In the genomic region with DNA sequence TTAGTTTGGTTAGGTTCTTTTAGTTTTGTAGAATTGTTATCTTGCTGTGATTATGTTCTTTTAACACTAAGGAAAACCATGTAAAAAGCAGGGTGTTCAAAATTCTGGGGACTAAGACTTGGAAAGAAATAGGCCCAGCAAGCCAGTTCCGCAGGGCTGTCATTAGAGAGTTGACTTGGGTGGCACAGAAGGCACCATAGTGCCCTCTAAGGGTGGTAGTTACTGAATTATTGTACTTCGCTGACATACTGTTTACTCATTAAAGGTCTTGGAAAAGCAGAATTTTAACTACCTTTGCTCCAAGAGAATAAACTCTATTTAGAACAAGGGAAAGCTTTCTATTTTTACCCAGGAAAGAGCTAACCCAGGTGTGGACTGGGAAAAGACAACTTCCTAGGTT, we compare ENCODE assay signal across 9 cellular contexts.
A peak's percentile ranks its signal among the peaks of the same experiment; 100 is the strongest.
DNase-seq lines count a peak whose midpoint lies in the region; ATAC-seq and TF ChIP-seq lines count a peak whose summit lies in the region.
"Had no signal": no experiment of that assay in that cellular context is flagged by ENCODE, and none has a peak within 500 bp of the region (broad histone marks: within the 10 kb centered on the region; RNA-seq: fewer than 3 reads in every experiment).

No MANE protein-coding gene starts in this region.

- no peak overlapping the region for H3K4me3 Mint-ChIP-seq in Calu3 (ENCODE audit: low read depth, unreplicated experiment)

- CTCF ChIA-PET in Calu3 (lab: Charles Lee), result no interaction called here

- H3K79me2 ChIP-seq in OCI-LY3 (ENCODE audit: low read length), result no peaks in the 10 kb centered on the region

- peak; percentile 46 for DNase-seq in Calu3
- DNase-seq in fibroblast of peridontal ligament (ENCODE audit: extremely low read depth), result peak; percentile 29
- peak; percentile 69 for DNase-seq in renal cortical epithelial cell (ENCODE audit: low read depth)
- DNase-seq in NCI-H2171 (lab: John Stamatoyannopoulos, UW), result no peak
- DNase-seq in NCI-H2107 (lab: John Stamatoyannopoulos, UW), result no peak
- no peak for DNase-seq in SHP77 (lab: John Stamatoyannopoulos, UW)

- H3K4me3 ChIP-seq in OCI-LY3 (ENCODE audit: low read length), result no peak overlapping the region
- H3K4me3 ChIP-seq: K562 had no signal

- H2AFZ ChIP-seq in OCI-LY3 (ENCODE audit: low read depth, low read length), result no peak overlapping the region

- H3K27ac ChIP-seq in OCI-LY3 (ENCODE audit: low read length), result no peak overlapping the region

- BruUV-seq in Calu3 (replicated peaks; lab: Mats Ljungman, UMichigan), result no TSS peak

- no peaks in the 10 kb centered on the region for H3K4me1 ChIP-seq in OCI-LY3 (ENCODE audit: low read length)

- intact Hi-C loops in Calu3 (cut with micrococcal nuclease; ENCODE audit: unreplicated experiment), result loop anchor here (1.0 to 2.0 kb wide), 2 partner anchors 210 to 367 kb away; no protein-coding TSS in a partner anchor

- no peaks in the 10 kb centered on the region for H3K9me3 ChIP-seq in OCI-LY3 (ENCODE audit: insufficient read depth, low read length)

- no peak overlapping the region for H3K4me2 ChIP-seq in OCI-LY3 (ENCODE audit: low read length)

- H3K36me3 Mint-ChIP-seq in Calu3 (ENCODE audit: insufficient read depth, unreplicated experiment), result no peaks in the 10 kb centered on the region

- no peaks in the 10 kb centered on the region for H3K36me3 ChIP-seq in OCI-LY3 (replicated peaks; ENCODE audit: low read depth, low read length)

- H3K27ac Mint-ChIP-seq in Calu3 (ENCODE audit: unreplicated experiment), result no peak overlapping the region

- no peaks in the 10 kb centered on the region for H3K27me3 ChIP-seq in OCI-LY3 (ENCODE audit: low read depth, low read length)

- peaks cover under 1% of the 10 kb centered on the region for H3K27me3 Mint-ChIP-seq in Calu3 (ENCODE audit: unreplicated experiment)

- ATAC-seq in GM19395 (IDR thresholded peaks at IDR 0.05; ENCODE audit: unreplicated experiment), result peak; percentile 55
- ATAC-seq: K562 had no signal

- H4K20me1 ChIP-seq in OCI-LY3 (ENCODE audit: insufficient read depth, low read length), result no peaks in the 10 kb centered on the region

- TF ChIP-seq CTCF in Calu3 (IDR thresholded peaks at IDR 0.05; ENCODE audit: unreplicated experiment) (peak; percentile 44), OCI-LY3 (IDR thresholded peaks at IDR 0.05; ENCODE audit: low read depth, low read length) (peak; percentile 55)

- H3K4me1 Mint-ChIP-seq in Calu3 (ENCODE audit: low read depth, unreplicated experiment), result peaks cover 31% of the 10 kb centered on the region

- H3K9ac ChIP-seq in OCI-LY3 (ENCODE audit: low read length), result no peak overlapping the region

- H3K9me3 Mint-ChIP-seq in Calu3 (ENCODE audit: low read depth, unreplicated experiment), result no peaks in the 10 kb centered on the region

Comparison
In these comparisons a context has a peak if more than half of its experiments do, and no peak if none do; other contexts are left out.
1. DNase-seq: peak in Calu3 (single experiment), fibroblast of peridontal ligament (single experiment) and renal cortical epithelial cell (single experiment); none in NCI-H2171 (single experiment), NCI-H2107 (single experiment) and SHP77 (0 of 2).